Comparison of ENCODE assay signal across 14 cellular contexts in the genomic region with DNA sequence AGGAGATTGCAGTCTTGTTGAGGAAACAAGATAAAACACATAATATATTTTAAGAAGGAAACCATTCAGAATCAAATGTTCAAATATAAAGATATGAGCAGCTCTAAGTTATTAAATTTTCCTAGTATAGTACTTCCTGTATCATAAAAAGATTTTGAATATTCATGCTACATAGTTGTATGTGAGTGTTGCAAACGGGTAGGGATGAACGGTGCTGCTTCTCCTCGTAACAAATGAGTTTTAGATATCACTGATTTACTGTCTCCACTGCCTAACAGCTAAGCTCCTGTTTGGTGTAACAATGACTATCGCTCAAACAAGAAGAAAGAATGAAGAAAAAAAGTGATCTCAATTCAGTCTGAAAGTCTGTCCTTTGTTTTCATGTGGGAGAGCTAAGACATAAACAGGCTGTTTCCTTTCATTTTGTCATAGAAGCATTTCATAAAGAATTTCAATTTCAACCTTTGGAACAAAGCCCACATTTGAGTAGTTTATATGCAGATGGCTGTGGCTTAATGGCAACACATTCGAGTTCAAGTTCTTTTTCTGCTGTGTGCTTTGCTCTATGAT. TPM values are rescaled to one million over a fixed set of nuclear protein-coding genes. Genes with fewer than 3 reads are reported as not detected.
DNase-seq lines count a peak whose midpoint lies in the region; ATAC-seq and TF ChIP-seq lines count a peak whose summit lies in the region.
"Had no signal": no experiment of that assay in that cellular context is flagged by ENCODE, and none has a peak within 500 bp of the region (broad histone marks: within the 10 kb centered on the region; RNA-seq: fewer than 3 reads in every experiment).

No MANE protein-coding gene starts in this region.

- H3K4me3 Mint-ChIP-seq in HFFc6 = peak overlapping the region; percentile 14; the same call in 1 of the 2 replicates
- H3K4me3 Mint-ChIP-seq in naive thymus-derived CD4-positive, alpha-beta T cell = peak overlapping the region in 9 of 10 donors; percentile 31 to 81 (median 71)
- H3K4me3 Mint-ChIP-seq in chondrocyte (ENCODE audit: unreplicated experiment) = no peak overlapping the region
- H3K4me3 Mint-ChIP-seq: activated CD4-positive, alpha-beta memory T cell treated with anti-CD3 and anti-CD28 coated beads, Interleukin-2, amount 10 ng/mL, durations not matched to agents 7 days and 5 days; CD14-positive monocyte had no signal

- peaks cover 15% of the 10 kb centered on the region for H3K9me3 ChIP-seq in A673 (ENCODE audit: low read depth, low read length, poor library complexity, severe bottlenecking)
- H3K9me3 ChIP-seq in naive thymus-derived CD4-positive, alpha-beta T cell (ENCODE audit: control insufficient read depth in 2 of 3, low read length in 3 of 3) = peaks cover 0 to 9% (median 0%) of the 10 kb centered on the region in 3 experiments

- H3K9me3 Mint-ChIP-seq in HFFc6 (peaks cover 9% of the 10 kb centered on the region), chondrocyte (ENCODE audit: low read depth) (peaks cover 21% of the 10 kb centered on the region)
- peaks cover 7 to 26% (median 18%) of the 10 kb centered on the region in 11 donors for H3K9me3 Mint-ChIP-seq in naive thymus-derived CD4-positive, alpha-beta T cell

- DNase-seq in A673 (ENCODE audit: low spot score) (peak; percentile 56), HFFc6 (no peak), dedifferentiated amniotic fluid mesenchymal stem cell (ENCODE audit: extremely low spot score) (peak; percentile 36), NK-92 (lab: John Stamatoyannopoulos, UW; ENCODE audit: unreplicated experiment) (no peak), chondrocyte (ENCODE audit: low spot score) (no peak)
- DNase-seq in naive thymus-derived CD4-positive, alpha-beta T cell = peak in 6 of 9 donors; percentile 17 to 64 (median 42)
- DNase-seq: activated CD4-positive, alpha-beta memory T cell treated with anti-CD3 and anti-CD28 coated beads, Interleukin-2, amount 10 ng/mL, durations not matched to agents 7 days and 5 days; NCI-H524; stimulated activated CD4-positive, alpha-beta T cell treated with anti-CD3 and anti-CD28 coated beads, Interleukin-4, amount 100 ng/mL, for 4 hours; tibial artery had no signal

- H3K27me3 Mint-ChIP-seq in HFFc6 (ENCODE audit: insufficient read depth) = peaks cover 7% of the 10 kb centered on the region
- H3K27me3 Mint-ChIP-seq in naive thymus-derived CD4-positive, alpha-beta T cell = no peaks in the 10 kb centered on the region
- H3K27me3 Mint-ChIP-seq in chondrocyte (ENCODE audit: low read depth) = no peaks in the 10 kb centered on the region
- H3K27me3 Mint-ChIP-seq: activated CD4-positive, alpha-beta memory T cell treated with anti-CD3 and anti-CD28 coated beads, Interleukin-2, amount 10 ng/mL, durations not matched to agents 7 days and 5 days had no signal

- CTCF ChIA-PET in A673 (lab: Charles Lee) = interaction anchor here (0.9 kb wide), 1 partner anchor 16 kb away, joined by 3 read pairs; no protein-coding TSS in a partner anchor
- CTCF ChIA-PET in naive thymus-derived CD4-positive, alpha-beta T cell (lab: Charles Lee) = interaction anchor here (1.5 kb wide), 1 partner anchor 103 kb away, joined by 3 read pairs; the partner anchor contains the start of gene GNG2

- peak overlapping the region; percentile 20 for H3K4me3 ChIP-seq in A673 (ENCODE audit: low read depth, low read length, poor library complexity, severe bottlenecking)
- no peak overlapping the region for H3K4me3 ChIP-seq in naive thymus-derived CD4-positive, alpha-beta T cell (ENCODE audit: low read length)
- H3K4me3 ChIP-seq: cardiac muscle cell, tibial artery had no signal

- H3K36me3 ChIP-seq in A673 (ENCODE audit: insufficient read depth, low read length, poor library complexity, severe bottlenecking) = no peaks in the 10 kb centered on the region
- H3K36me3 ChIP-seq in naive thymus-derived CD4-positive, alpha-beta T cell (ENCODE audit: control insufficient read depth in 2 of 3, insufficient read depth in 3 of 3, low read length in 3 of 3) = peaks cover 0 to 45% (median 5%) of the 10 kb centered on the region in 3 experiments
- H3K36me3 ChIP-seq: cardiac muscle cell, tibial artery had no signal

- peak; percentile 70 for ATAC-seq in naive thymus-derived CD4-positive, alpha-beta T cell
- ATAC-seq in GM18868 (IDR thresholded peaks at IDR 0.05; ENCODE audit: unreplicated experiment) (no peak), GM18519 (IDR thresholded peaks at IDR 0.05; ENCODE audit: low FRiP score, unreplicated experiment) (no peak)

- H3K36me3 Mint-ChIP-seq in HFFc6 (ENCODE audit: low read depth) = peaks cover 12% of the 10 kb centered on the region; the same call in 1 of the 2 replicates
- peaks cover 20 to 55% (median 37%) of the 10 kb centered on the region in 5 donors for H3K36me3 Mint-ChIP-seq in naive thymus-derived CD4-positive, alpha-beta T cell
- H3K36me3 Mint-ChIP-seq in chondrocyte (ENCODE audit: low read depth) = peaks cover 11% of the 10 kb centered on the region

- peak overlapping the region; percentile 54 for H3K27ac ChIP-seq in A673 (ENCODE audit: low read depth, low read length, poor library complexity, severe bottlenecking)
- H3K27ac ChIP-seq in naive thymus-derived CD4-positive, alpha-beta T cell (ENCODE audit: low read depth, low read length) = peak overlapping the region; percentile 50
- H3K27ac ChIP-seq: cardiac muscle cell, tibial artery had no signal

- BruUV-seq in A673 (replicated peaks; lab: Mats Ljungman, UMichigan) = no TSS peak

- H3K4me1 Mint-ChIP-seq in HFFc6 (ENCODE audit: low read depth) (peaks cover 23% of the 10 kb centered on the region), chondrocyte (ENCODE audit: low read depth) (no peaks in the 10 kb centered on the region)
- peaks cover 27 to 56% (median 45%) of the 10 kb centered on the region in 7 donors for H3K4me1 Mint-ChIP-seq in naive thymus-derived CD4-positive, alpha-beta T cell

- POLR2A ChIA-PET in A673 (lab: Charles Lee; ENCODE audit: low non-redundant PET) = no interaction called here
- POLR2A ChIA-PET in naive thymus-derived CD4-positive, alpha-beta T cell (lab: Charles Lee) = interaction anchor here (0.7 to 1.5 kb wide), 3 partner anchors 9 to 103 kb away, joined by 3 to 4 read pairs (median 3); partner anchors contain the start of gene GNG2

- intact Hi-C loops in A673 (cut with micrococcal nuclease; ENCODE audit: unreplicated experiment) = no loop called here
- intact Hi-C loops in naive thymus-derived CD4-positive, alpha-beta T cell (cut with micrococcal nuclease) = loop anchor here in 1 of 2 donors (5.0 kb wide), 2 partner anchors 101 to 116 kb away; partner anchors contain the start of gene GNG2

- H3K27ac Mint-ChIP-seq in HFFc6 (peak overlapping the region; percentile 8; the same call in 1 of the 2 replicates), chondrocyte (ENCODE audit: unreplicated experiment) (no peak overlapping the region)
- peak overlapping the region; percentile 58 to 96 (median 83) for H3K27ac Mint-ChIP-seq in naive thymus-derived CD4-positive, alpha-beta T cell
- H3K27ac Mint-ChIP-seq: activated CD4-positive, alpha-beta memory T cell treated with anti-CD3 and anti-CD28 coated beads, Interleukin-2, amount 10 ng/mL, durations not matched to agents 7 days and 5 days had no signal

- peaks cover 16% of the 10 kb centered on the region for H3K4me1 ChIP-seq in A673 (ENCODE audit: insufficient read depth, low read length, poor library complexity, severe bottlenecking)
- H3K4me1 ChIP-seq in naive thymus-derived CD4-positive, alpha-beta T cell (ENCODE audit: control insufficient read depth in 2 of 2, insufficient read depth in 2 of 2, low read length in 2 of 2) = peaks cover 8 to 11% of the 10 kb centered on the region in 2 donors
- H3K4me1 ChIP-seq: tibial artery had no signal

- TF ChIP-seq CTCF in A673 (conservative IDR thresholded peaks at IDR 0.05; ENCODE audit: low read depth, low read length) (no peak), HFFc6 (IDR thresholded peaks at IDR 0.05) (no peak), chondrocyte (IDR thresholded peaks at IDR 0.05) (no peak)

- H3K27me3 ChIP-seq in A673 (replicated peaks; ENCODE audit: insufficient read depth, low read depth, low read length, poor library complexity) = no peaks in the 10 kb centered on the region
- H3K27me3 ChIP-seq in naive thymus-derived CD4-positive, alpha-beta T cell (ENCODE audit: control insufficient read depth in 2 of 2, insufficient read depth in 2 of 2, low read length in 2 of 2) = no peaks in the 10 kb centered on the region
- H3K27me3 ChIP-seq: cardiac muscle cell, tibial artery had no signal

RNA-seq across cellular contexts. Expression of gene RTRAF, which starts 26.1 kb away (rescaled TPM):
- total RNA-seq in A673 (2021) (258 and 267 TPM in 2 replicates), chondrocyte (161 to 180 TPM (median 169 TPM) in 3 replicates)
- total RNA-seq in HFFc6 (2021; fragmentation: NEBNext Ultra II Directional; extraction: Animal tissue kit (Norgen Biotek cat#: 25700)) = 100 to 1,000 TPM; 161 to 181 (median 179) TPM
- total RNA-seq in naive thymus-derived CD4-positive, alpha-beta T cell = 100 to 1,000 TPM; 112 to 180 (median 116) TPM
- polyA plus RNA-seq in naive thymus-derived CD4-positive, alpha-beta T cell = 100 to 1,000 TPM; 169 to 206 TPM

Comparison
In these comparisons a context has a peak if more than half of its experiments do, and no peak if none do; other contexts are left out.
1. DNase-seq: peak in A673 (single experiment), dedifferentiated amniotic fluid mesenchymal stem cell (single experiment) and naive thymus-derived CD4-positive, alpha-beta T cell (6 of 9); none in HFFc6 (single experiment), NK-92 (single experiment) and chondrocyte (single experiment).